Comparison of ENCODE assay signal across 8 cellular contexts in the genomic region with DNA sequence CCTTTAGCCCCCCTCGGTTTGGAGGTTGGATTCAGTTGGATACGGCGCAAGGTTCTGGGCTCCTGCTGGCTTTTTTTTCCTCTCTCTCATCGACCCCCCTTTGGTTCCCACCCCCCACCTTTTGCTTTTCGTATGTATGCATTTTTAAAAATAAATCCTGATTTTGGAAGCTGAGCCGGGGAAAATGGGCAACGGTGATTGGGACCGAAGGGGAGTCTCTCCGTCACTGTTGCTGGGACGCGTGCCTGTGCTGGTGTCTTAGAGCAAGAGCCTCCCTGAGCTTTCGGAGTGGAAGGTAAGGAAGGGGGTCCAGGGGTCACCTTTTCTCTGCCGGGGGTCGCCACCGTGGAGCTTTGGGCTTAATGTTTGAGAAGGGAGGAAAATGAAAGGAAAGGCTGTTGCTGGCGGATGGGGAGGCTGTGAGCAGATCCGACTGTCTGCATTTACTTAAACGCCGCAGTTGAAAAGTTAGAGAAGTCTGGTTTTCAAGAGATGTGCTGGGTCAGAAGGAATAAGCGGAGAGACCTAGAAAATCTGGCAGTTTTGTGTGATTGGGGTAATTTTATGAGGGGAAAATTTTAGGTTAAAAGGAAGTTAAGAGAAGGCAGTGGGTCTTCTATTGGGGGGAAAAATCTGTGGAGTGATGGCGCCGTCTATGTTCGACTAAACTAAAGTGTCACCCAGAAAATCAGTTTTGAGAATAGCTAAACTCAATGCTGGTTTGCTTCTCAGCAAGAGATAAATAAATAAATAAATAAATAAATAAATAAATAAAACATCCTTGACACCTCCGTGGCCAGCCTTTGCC. TPM values are rescaled to one million over a fixed set of nuclear protein-coding genes. Genes with fewer than 3 reads are reported as not detected.
DNase-seq lines count a peak whose midpoint lies in the region; ATAC-seq and TF ChIP-seq lines count a peak whose summit lies in the region.

No MANE protein-coding gene starts in this region.

- H3K4me2 ChIP-seq in hepatocyte: peak overlapping the region; percentile 93

- peaks cover 20% of the 10 kb centered on the region for H3K4me1 Mint-ChIP-seq in CD8-positive, alpha-beta T cell (ENCODE audit: low read depth)
- peaks cover 16% of the 10 kb centered on the region for H3K4me1 Mint-ChIP-seq in activated T-helper 2 cell treated with anti-CD3 and anti-CD28 coated beads, Interferon-gamma antibody, Interleukin-2, Interleukin-4, amounts not matched to agents 10 μg/mL and 5 μg/mL and 100 μg/mL, durations not matched to agents 14 hours and 24 hours and 36 hours (ENCODE audit: low read depth)

- H3K4me1 ChIP-seq in CD8-positive, alpha-beta T cell (ENCODE audit: insufficient read depth, low read length): peaks cover 4% of the 10 kb centered on the region
- no peaks in the 10 kb centered on the region for H3K4me1 ChIP-seq in hepatocyte (ENCODE audit: insufficient read depth)
- H3K4me1 ChIP-seq in sigmoid colon: peaks cover 0 to 19% (median 15%) of the 10 kb centered on the region in 4 donors

- no peak overlapping the region for H3K27ac Mint-ChIP-seq in CD8-positive, alpha-beta T cell
- H3K27ac Mint-ChIP-seq in activated T-helper 2 cell treated with anti-CD3 and anti-CD28 coated beads, Interferon-gamma antibody, Interleukin-2, Interleukin-4, amounts not matched to agents 10 μg/mL and 5 μg/mL and 100 μg/mL, durations not matched to agents 14 hours and 24 hours and 36 hours: no peak overlapping the region

- no peaks in the 10 kb centered on the region for H3K79me2 ChIP-seq in hepatocyte

- no peaks in the 10 kb centered on the region for H3K9me3 ChIP-seq in CD8-positive, alpha-beta T cell (ENCODE audit: low read length)
- H3K9me3 ChIP-seq in hepatocyte (ENCODE audit: low read depth): peaks cover 4% of the 10 kb centered on the region
- H3K9me3 ChIP-seq in sigmoid colon: no peaks in the 10 kb centered on the region

- 3% methylated on average over 24 of the region's 24 CpGs for WGBS in hepatocyte (ENCODE audit: low lambda C conversion rate, missing lambda C conversion rate)
- 2% methylated on average over 24 of the region's 24 CpGs for WGBS in sigmoid colon, 2 donors

- no peaks in the 10 kb centered on the region for H3K9me2 ChIP-seq in hepatocyte (replicated peaks; ENCODE audit: insufficient read depth)

- ATAC-seq in CD8-positive, alpha-beta T cell: no peak
- ATAC-seq in GM18870 (IDR thresholded peaks at IDR 0.05; ENCODE audit: unreplicated experiment): no peak
- ATAC-seq in GM21576 (IDR thresholded peaks at IDR 0.05; ENCODE audit: unreplicated experiment): no peak

- H4K20me1 ChIP-seq in hepatocyte (ENCODE audit: insufficient read depth, poor library complexity, severe bottlenecking): no peaks in the 10 kb centered on the region

- no peak overlapping the region for H3K27ac ChIP-seq in CD8-positive, alpha-beta T cell (ENCODE audit: low read depth, low read length)
- peak overlapping the region; percentile 11 for H3K27ac ChIP-seq in hepatocyte
- H3K27ac ChIP-seq in sigmoid colon: peak overlapping the region; percentile 71 to 78 (median 74)

- TF ChIP-seq EP300 in sigmoid colon (IDR thresholded peaks at IDR 0.05): no peak

- H3K27me3 ChIP-seq in CD8-positive, alpha-beta T cell (ENCODE audit: insufficient read depth, low read length): peaks cover 5% of the 10 kb centered on the region
- H3K27me3 ChIP-seq in hepatocyte: peaks cover 75% of the 10 kb centered on the region
- H3K27me3 ChIP-seq in sigmoid colon: peaks cover 0 to 11% (median 3%) of the 10 kb centered on the region in 3 donors

- no peak for DNase-seq in CD8-positive, alpha-beta T cell
- DNase-seq in HT1080 (ENCODE audit: low read depth): peak; percentile 4
- no peak for DNase-seq in activated T-helper 2 cell treated with anti-CD3 and anti-CD28 coated beads, Interferon-gamma antibody, Interleukin-2, Interleukin-4, amounts not matched to agents 10 μg/mL and 5 μg/mL and 100 μg/mL, durations not matched to agents 14 hours and 24 hours and 36 hours (ENCODE audit: low spot score)
- DNase-seq in hepatocyte (ENCODE audit: low spot score): peak; percentile 37
- peak; percentile 73 for DNase-seq in sigmoid colon
- no peak for DNase-seq in activated gamma-delta T cell treated with Interleukin-2 at 50 U/mL for 16 hours

- POLR2A ChIA-PET in CD8-positive, alpha-beta T cell (lab: Charles Lee): no interaction called here

- H3K4me3 ChIP-seq in CD8-positive, alpha-beta T cell (ENCODE audit: low read depth, low read length): peak overlapping the region; percentile 28
- peak overlapping the region; percentile 70 for H3K4me3 ChIP-seq in hepatocyte
- H3K4me3 ChIP-seq in sigmoid colon: peak overlapping the region; percentile 66 to 70 (median 67)

- CTCF ChIA-PET in CD8-positive, alpha-beta T cell (lab: Charles Lee): no interaction called here

- no peaks in the 10 kb centered on the region for H3K9me3 Mint-ChIP-seq in CD8-positive, alpha-beta T cell
- no peaks in the 10 kb centered on the region for H3K9me3 Mint-ChIP-seq in activated T-helper 2 cell treated with anti-CD3 and anti-CD28 coated beads, Interferon-gamma antibody, Interleukin-2, Interleukin-4, amounts not matched to agents 10 μg/mL and 5 μg/mL and 100 μg/mL, durations not matched to agents 14 hours and 24 hours and 36 hours

- no peaks in the 10 kb centered on the region for H3K36me3 ChIP-seq in CD8-positive, alpha-beta T cell (ENCODE audit: insufficient read depth, low read length)
- no peaks in the 10 kb centered on the region for H3K36me3 ChIP-seq in hepatocyte (replicated peaks; ENCODE audit: insufficient read depth, low read depth)
- no peaks in the 10 kb centered on the region for H3K36me3 ChIP-seq in sigmoid colon

- H3K4me3 Mint-ChIP-seq in CD8-positive, alpha-beta T cell: peak overlapping the region; percentile 79
- peak overlapping the region; percentile 72 for H3K4me3 Mint-ChIP-seq in activated T-helper 2 cell treated with anti-CD3 and anti-CD28 coated beads, Interferon-gamma antibody, Interleukin-2, Interleukin-4, amounts not matched to agents 10 μg/mL and 5 μg/mL and 100 μg/mL, durations not matched to agents 14 hours and 24 hours and 36 hours (ENCODE audit: low read depth)

- peaks cover 46% of the 10 kb centered on the region for H3K27me3 Mint-ChIP-seq in CD8-positive, alpha-beta T cell (ENCODE audit: low read depth)
- H3K27me3 Mint-ChIP-seq in activated T-helper 2 cell treated with anti-CD3 and anti-CD28 coated beads, Interferon-gamma antibody, Interleukin-2, Interleukin-4, amounts not matched to agents 10 μg/mL and 5 μg/mL and 100 μg/mL, durations not matched to agents 14 hours and 24 hours and 36 hours (ENCODE audit: low read depth): peaks cover 55% of the 10 kb centered on the region

- H2AFZ ChIP-seq in hepatocyte: peak overlapping the region; percentile 91

- intact Hi-C loops in CD8-positive, alpha-beta T cell (cut with DNase I, micrococcal nuclease): loop anchor here (5.0 to 10.0 kb wide), 2 partner anchors 1469 to 1471 kb away; no protein-coding TSS in a partner anchor
- intact Hi-C loops in activated T-helper 2 cell treated with anti-CD3 and anti-CD28 coated beads, Interferon-gamma antibody, Interleukin-2, Interleukin-4, amounts not matched to agents 10 μg/mL and 5 μg/mL and 100 μg/mL, durations not matched to agents 14 hours and 24 hours and 36 hours (cut with micrococcal nuclease): loop anchor here (10.0 kb wide), 1 partner anchor 139 kb away; no protein-coding TSS in a partner anchor
- intact Hi-C loops in sigmoid colon (cut with DNase I): loop anchor here (5.0 kb wide), 1 partner anchor 336 kb away; no protein-coding TSS in a partner anchor

- H3K36me3 Mint-ChIP-seq in CD8-positive, alpha-beta T cell: no peaks in the 10 kb centered on the region
- H3K36me3 Mint-ChIP-seq in activated T-helper 2 cell treated with anti-CD3 and anti-CD28 coated beads, Interferon-gamma antibody, Interleukin-2, Interleukin-4, amounts not matched to agents 10 μg/mL and 5 μg/mL and 100 μg/mL, durations not matched to agents 14 hours and 24 hours and 36 hours (ENCODE audit: low read depth): no peaks in the 10 kb centered on the region

- TF ChIP-seq POLR2A in sigmoid colon (IDR thresholded peaks at IDR 0.05): no peak

- no peak for TF ChIP-seq CTCF in CD8-positive, alpha-beta T cell (IDR thresholded peaks at IDR 0.05)
- TF ChIP-seq CTCF in hepatocyte (IDR thresholded peaks at IDR 0.05; ENCODE audit: poor library complexity) (peak; percentile 29), sigmoid colon (IDR thresholded peaks at IDR 0.05) (no peak)

RNA-seq across cellular contexts. Expression of gene ADGRB3, which starts 0.8 kb away (rescaled TPM):
- total RNA-seq in CD8-positive, alpha-beta T cell: not detected
- total RNA-seq in HT1080 (2014; rRNA removed; shearing (Covaris generic)): 0.10 and 0.24 TPM in 2 replicates
- 0.11 and 0.13 TPM in 2 replicates for polyA plus RNA-seq in HT1080 (2015; cell fraction: cytosol; rRNA removed)
- polyA plus RNA-seq in HT1080 (2015; cell fraction: nucleus; rRNA removed): 0.24 and 0.36 TPM in 2 replicates
- 0.07 and 0.14 TPM in 2 replicates for total RNA-seq in activated T-helper 2 cell treated with anti-CD3 and anti-CD28 coated beads, Interferon-gamma antibody, Interleukin-2, Interleukin-4, amounts not matched to agents 10 μg/mL and 5 μg/mL and 100 μg/mL, durations not matched to agents 14 hours and 24 hours and 36 hours
- 2.0 and 2.2 TPM in 2 replicates for total RNA-seq in hepatocyte
- polyA plus RNA-seq in hepatocyte: 0.17 and 0.83 TPM in 2 replicates
- total RNA-seq in sigmoid colon: 10 to 100 TPM in 2 of 4 donors, 1 to 10 TPM in 2; 9.4 to 11.5 (median 10.3) TPM
- polyA plus RNA-seq in sigmoid colon: 1 to 10 TPM in 1 of 3 donors, under 1 TPM in 1, not detected in 1; 0.60 to 1.3 TPM

Comparison
In these comparisons a context has a peak if more than half of its experiments do, and no peak if none do; other contexts are left out.
1. DNase-seq: peak in HT1080 (single experiment), hepatocyte (single experiment) and sigmoid colon (single experiment); none in CD8-positive, alpha-beta T cell (0 of 7), activated T-helper 2 cell treated with anti-CD3 and anti-CD28 coated beads, Interferon-gamma antibody, Interleukin-2, Interleukin-4, amounts not matched to agents 10 μg/mL and 5 μg/mL and 100 μg/mL, durations not matched to agents 14 hours and 24 hours and 36 hours (single experiment) and activated gamma-delta T cell treated with Interleukin-2 at 50 U/mL for 16 hours (single experiment).
2. Peak in every context shown above with its lines, with median percentiles within 50 percentile points of each other: H3K4me3 ChIP-seq.